In the genomic region with DNA sequence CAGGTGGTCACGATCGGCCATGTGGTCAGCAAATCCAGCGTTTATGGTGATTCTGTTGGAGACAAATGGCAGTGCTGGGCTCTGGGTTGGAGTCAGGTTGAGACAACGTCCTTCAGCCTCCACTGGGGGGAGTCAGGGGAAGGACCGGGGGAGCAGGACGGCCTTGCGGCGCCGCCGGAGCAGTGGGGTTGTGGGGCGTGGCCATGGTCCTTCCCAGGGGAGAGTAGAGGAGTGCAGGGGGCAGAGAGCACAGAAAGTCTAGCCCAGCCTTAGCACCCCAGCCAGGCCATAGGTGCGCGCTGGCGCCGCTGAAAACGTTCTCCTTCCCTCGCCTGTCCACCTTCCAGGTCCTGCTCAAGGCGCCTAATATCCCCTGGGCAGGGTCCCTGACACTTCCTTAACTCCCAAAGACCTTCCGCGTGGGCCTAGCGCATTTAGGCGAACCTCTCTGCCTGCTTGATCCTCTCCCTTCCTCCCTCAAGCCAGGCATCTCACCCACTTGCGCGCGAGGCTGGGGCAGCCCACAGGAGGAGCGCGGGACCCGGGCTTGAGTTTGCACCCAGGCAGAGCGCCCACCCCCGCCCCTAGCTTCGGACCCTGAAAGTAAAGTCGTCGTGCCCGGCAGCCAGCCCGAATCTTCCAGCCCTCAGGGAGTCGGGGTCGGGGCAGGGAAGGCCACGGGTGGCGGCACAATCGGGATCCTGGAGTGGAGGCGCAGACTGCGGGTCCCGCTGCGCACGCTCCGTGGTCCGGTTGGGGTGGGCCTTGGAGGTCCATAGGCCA, we compare ENCODE assay signal across 3 cellular contexts.
TF ChIP-seq lines count a peak whose summit lies in the region.

No MANE protein-coding gene starts in this region.

TF ChIP-seq in A549, 52 proteins besides CTCF, POLR2A, EP300 and RAD21 (continued from another document):
- TF ChIP-seq, protein P1, sequence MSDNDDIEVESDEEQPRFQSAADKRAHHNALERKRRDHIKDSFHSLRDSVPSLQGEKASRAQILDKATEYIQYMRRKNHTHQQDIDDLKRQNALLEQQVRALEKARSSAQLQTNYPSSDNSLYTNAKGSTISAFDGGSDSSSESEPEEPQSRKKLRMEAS (IDR thresholded peaks at IDR 0.05), result 0 out of 2 replicates have a peak, but pooled peaks have one; percentile 28
- TF ChIP-seq FOSL2 (IDR thresholded peaks at IDR 0.05) (no peak), FOSL2 (CRISPR knock-in tag; IDR thresholded peaks at IDR 0.05) (no peak)

TF ChIP-seq in HCT116, 20 proteins besides CTCF, POLR2A, EP300 and RAD21 (continued from another document):
- TF ChIP-seq, protein P2, sequence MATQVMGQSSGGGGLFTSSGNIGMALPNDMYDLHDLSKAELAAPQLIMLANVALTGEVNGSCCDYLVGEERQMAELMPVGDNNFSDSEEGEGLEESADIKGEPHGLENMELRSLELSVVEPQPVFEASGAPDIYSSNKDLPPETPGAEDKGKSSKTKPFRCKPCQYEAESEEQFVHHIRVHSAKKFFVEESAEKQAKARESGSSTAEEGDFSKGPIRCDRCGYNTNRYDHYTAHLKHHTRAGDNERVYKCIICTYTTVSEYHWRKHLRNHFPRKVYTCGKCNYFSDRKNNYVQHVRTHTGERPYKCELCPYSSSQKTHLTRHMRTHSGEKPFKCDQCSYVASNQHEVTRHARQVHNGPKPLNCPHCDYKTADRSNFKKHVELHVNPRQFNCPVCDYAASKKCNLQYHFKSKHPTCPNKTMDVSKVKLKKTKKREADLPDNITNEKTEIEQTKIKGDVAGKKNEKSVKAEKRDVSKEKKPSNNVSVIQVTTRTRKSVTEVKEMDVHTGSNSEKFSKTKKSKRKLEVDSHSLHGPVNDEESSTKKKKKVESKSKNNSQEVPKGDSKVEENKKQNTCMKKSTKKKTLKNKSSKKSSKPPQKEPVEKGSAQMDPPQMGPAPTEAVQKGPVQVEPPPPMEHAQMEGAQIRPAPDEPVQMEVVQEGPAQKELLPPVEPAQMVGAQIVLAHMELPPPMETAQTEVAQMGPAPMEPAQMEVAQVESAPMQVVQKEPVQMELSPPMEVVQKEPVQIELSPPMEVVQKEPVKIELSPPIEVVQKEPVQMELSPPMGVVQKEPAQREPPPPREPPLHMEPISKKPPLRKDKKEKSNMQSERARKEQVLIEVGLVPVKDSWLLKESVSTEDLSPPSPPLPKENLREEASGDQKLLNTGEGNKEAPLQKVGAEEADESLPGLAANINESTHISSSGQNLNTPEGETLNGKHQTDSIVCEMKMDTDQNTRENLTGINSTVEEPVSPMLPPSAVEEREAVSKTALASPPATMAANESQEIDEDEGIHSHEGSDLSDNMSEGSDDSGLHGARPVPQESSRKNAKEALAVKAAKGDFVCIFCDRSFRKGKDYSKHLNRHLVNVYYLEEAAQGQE (IDR thresholded peaks at IDR 0.05; ENCODE audit: low read depth), result no peak
- no peak for TF ChIP-seq EZH2phosphoT487 (IDR thresholded peaks at IDR 0.05; ENCODE audit: borderline replicate concordance)
- TF ChIP-seq YY1 (IDR thresholded peaks at IDR 0.05; ENCODE audit: extremely low read depth, insufficient replicate concordance, low read depth, low read length), result no peak
- TF ChIP-seq EZH2 (IDR thresholded peaks at IDR 0.05), result no peak
- TF ChIP-seq SRF (IDR thresholded peaks at IDR 0.05; ENCODE audit: low read depth), result no peak
- no peak for TF ChIP-seq CEBPB (IDR thresholded peaks at IDR 0.05; ENCODE audit: low read depth)
- no peak for TF ChIP-seq EGR1 (IDR thresholded peaks at IDR 0.05; ENCODE audit: low read depth)
- no peak for TF ChIP-seq SIN3A (IDR thresholded peaks at IDR 0.05; ENCODE audit: low read depth)
- TF ChIP-seq ELF1 (IDR thresholded peaks at IDR 0.05; ENCODE audit: borderline replicate concordance, low read depth), result no peak
- TF ChIP-seq TCF7L2 (IDR thresholded peaks at IDR 0.05; ENCODE audit: borderline replicate concordance, extremely low read depth, insufficient read depth, insufficient read length), result no peak
- TF ChIP-seq, protein P1 (IDR thresholded peaks at IDR 0.05), result no peak
- no peak for TF ChIP-seq JUND (IDR thresholded peaks at IDR 0.05)
- TF ChIP-seq ZFX (IDR thresholded peaks at IDR 0.05), result no peak

TF ChIP-seq in WTC11, 78 proteins besides CTCF, POLR2A, EP300 and RAD21:
- TF ChIP-seq, protein P3, sequence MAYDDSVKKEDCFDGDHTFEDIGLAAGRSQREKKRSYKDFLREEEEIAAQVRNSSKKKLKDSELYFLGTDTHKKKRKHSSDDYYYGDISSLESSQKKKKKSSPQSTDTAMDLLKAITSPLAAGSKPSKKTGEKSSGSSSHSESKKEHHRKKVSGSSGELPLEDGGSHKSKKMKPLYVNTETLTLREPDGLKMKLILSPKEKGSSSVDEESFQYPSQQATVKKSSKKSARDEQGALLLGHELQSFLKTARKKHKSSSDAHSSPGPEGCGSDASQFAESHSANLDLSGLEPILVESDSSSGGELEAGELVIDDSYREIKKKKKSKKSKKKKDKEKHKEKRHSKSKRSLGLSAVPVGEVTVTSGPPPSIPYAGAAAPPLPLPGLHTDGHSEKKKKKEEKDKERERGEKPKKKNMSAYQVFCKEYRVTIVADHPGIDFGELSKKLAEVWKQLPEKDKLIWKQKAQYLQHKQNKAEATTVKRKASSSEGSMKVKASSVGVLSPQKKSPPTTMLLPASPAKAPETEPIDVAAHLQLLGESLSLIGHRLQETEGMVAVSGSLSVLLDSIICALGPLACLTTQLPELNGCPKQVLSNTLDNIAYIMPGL (CRISPR knock-in tag; IDR thresholded peaks at IDR 0.05), result peak; percentile 56; the same call in 1 of the 2 replicates
- TF ChIP-seq, protein P4, sequence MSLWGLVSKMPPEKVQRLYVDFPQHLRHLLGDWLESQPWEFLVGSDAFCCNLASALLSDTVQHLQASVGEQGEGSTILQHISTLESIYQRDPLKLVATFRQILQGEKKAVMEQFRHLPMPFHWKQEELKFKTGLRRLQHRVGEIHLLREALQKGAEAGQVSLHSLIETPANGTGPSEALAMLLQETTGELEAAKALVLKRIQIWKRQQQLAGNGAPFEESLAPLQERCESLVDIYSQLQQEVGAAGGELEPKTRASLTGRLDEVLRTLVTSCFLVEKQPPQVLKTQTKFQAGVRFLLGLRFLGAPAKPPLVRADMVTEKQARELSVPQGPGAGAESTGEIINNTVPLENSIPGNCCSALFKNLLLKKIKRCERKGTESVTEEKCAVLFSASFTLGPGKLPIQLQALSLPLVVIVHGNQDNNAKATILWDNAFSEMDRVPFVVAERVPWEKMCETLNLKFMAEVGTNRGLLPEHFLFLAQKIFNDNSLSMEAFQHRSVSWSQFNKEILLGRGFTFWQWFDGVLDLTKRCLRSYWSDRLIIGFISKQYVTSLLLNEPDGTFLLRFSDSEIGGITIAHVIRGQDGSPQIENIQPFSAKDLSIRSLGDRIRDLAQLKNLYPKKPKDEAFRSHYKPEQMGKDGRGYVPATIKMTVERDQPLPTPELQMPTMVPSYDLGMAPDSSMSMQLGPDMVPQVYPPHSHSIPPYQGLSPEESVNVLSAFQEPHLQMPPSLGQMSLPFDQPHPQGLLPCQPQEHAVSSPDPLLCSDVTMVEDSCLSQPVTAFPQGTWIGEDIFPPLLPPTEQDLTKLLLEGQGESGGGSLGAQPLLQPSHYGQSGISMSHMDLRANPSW (CRISPR knock-in tag; conservative IDR thresholded peaks at IDR 0.05; ENCODE audit: low read depth), result no peak
- TF ChIP-seq SP1 (CRISPR knock-in tag; conservative IDR thresholded peaks at IDR 0.05) (0 out of 2 replicates have a peak, but pooled peaks have one; percentile 19), PRRX2 (CRISPR knock-in tag; IDR thresholded peaks at IDR 0.05) (no peak), SMAD3 (CRISPR knock-in tag; IDR thresholded peaks at IDR 0.05; ENCODE audit: borderline replicate concordance) (no peak), ZNF671 (CRISPR knock-in tag; IDR thresholded peaks at IDR 0.05) (no peak)
- TF ChIP-seq, protein P5, sequence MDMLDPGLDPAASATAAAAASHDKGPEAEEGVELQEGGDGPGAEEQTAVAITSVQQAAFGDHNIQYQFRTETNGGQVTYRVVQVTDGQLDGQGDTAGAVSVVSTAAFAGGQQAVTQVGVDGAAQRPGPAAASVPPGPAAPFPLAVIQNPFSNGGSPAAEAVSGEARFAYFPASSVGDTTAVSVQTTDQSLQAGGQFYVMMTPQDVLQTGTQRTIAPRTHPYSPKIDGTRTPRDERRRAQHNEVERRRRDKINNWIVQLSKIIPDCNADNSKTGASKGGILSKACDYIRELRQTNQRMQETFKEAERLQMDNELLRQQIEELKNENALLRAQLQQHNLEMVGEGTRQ (CRISPR knock-in tag; IDR thresholded peaks at IDR 0.05), result peak; percentile 11; the same call in 1 of the 2 replicates
- TF ChIP-seq, protein P6, sequence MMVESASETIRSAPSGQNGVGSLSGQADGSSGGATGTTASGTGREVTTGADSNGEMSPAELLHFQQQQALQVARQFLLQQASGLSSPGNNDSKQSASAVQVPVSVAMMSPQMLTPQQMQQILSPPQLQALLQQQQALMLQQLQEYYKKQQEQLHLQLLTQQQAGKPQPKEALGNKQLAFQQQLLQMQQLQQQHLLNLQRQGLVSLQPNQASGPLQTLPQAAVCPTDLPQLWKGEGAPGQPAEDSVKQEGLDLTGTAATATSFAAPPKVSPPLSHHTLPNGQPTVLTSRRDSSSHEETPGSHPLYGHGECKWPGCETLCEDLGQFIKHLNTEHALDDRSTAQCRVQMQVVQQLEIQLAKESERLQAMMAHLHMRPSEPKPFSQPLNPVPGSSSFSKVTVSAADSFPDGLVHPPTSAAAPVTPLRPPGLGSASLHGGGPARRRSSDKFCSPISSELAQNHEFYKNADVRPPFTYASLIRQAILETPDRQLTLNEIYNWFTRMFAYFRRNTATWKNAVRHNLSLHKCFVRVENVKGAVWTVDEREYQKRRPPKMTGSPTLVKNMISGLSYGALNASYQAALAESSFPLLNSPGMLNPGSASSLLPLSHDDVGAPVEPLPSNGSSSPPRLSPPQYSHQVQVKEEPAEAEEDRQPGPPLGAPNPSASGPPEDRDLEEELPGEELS (CRISPR knock-in tag; IDR thresholded peaks at IDR 0.05), result 0 out of 2 replicates have a peak, but pooled peaks have one; percentile 13
TF ChIP-seq in WTC11: peak in this region for 4.
